8 cellular contexts compared by ENCODE assay signal in the genomic region with DNA sequence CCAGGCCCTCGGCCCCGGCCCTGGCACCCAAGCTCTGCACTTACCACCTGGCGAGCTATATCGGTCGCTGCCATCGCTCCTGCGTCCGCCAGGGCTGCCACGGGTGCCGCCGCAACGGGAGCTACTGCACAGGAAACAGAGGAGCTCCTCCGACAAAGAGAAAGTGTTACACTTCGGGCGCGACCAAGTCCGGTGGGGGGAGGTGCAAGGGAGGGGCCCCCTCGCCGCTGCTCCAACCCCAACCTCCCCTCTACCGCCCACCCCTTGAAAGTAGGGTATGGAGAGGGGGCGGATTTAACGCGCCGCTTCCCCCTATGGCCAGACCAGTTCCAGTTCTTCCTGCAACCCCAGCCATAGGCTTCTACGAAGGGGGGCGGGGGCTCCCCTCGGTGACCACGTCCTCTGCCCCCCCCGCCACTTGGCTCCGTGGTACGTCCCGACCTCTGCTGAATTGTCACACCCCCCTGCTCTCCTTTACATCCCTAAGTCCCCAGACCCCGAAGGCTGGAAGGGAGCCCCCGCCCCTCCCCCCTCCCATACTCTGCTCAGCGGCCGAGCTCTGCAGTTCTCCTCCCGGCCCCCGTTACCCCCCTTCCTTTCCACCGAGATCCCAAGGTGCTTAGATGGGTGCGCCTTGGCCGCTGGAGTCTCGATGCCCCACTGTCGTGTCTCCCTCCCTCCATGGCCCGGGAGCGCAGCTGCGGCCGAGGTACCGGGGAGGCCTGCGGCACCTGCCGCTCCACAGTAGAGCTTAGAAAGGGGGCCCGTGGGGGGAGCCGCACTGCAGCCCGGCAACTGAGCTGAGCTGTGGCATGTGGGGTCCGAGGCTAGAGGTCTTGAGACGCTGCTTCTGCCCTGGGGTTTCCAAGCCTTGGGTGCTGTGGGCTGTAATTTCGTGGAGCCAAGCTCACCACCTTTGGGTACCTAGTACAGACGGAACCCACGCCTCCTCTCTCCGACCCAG. TPM values are rescaled to one million over a fixed set of nuclear protein-coding genes. Genes with fewer than 3 reads are reported as not detected.
DNase-seq lines count a peak whose midpoint lies in the region; ATAC-seq and TF ChIP-seq lines count a peak whose summit lies in the region.

A gene (minus strand): TSS at position 137 of the 964 bp plus-strand sequence. CDS start 63 bp downstream, at position 74.

- 30 to 42% (median 37%) methylated on average over 52 to 59 of the region's 59 CpGs for WGBS in ovary, 3 donors

- H3K4me3 ChIP-seq in SK-N-MC (peak within 1 kb of the TSS; percentile 84), ovary (peak within 1 kb of the TSS; percentile 57), tibial artery (peak within 1 kb of the TSS; percentile 70 to 82)

- no peak for TF ChIP-seq EP300 in ovary (IDR thresholded peaks at IDR 0.05)

- intact Hi-C loops in ovary (cut with DNase I), result no loop called here
- intact Hi-C loops in tibial artery (cut with DNase I; ENCODE audit: low total_unique reads), result no loop called here

- TF ChIP-seq CTCF in glutamatergic neuron (IDR thresholded peaks at IDR 0.05; ENCODE audit: partially characterized antibody, unreplicated experiment) (no peak), ovary (IDR thresholded peaks at IDR 0.05) (no peak), tibial artery (IDR thresholded peaks at IDR 0.05) (no peak)

- peaks cover 9% of the 10 kb centered on the region for H3K4me1 Mint-ChIP-seq in glutamatergic neuron (ENCODE audit: low read depth, unreplicated experiment)

- peak within 1 kb of the TSS; percentile 51 for H3K9ac ChIP-seq in SK-N-MC (ENCODE audit: insufficient read length)

- H3K4me3 Mint-ChIP-seq in glutamatergic neuron (ENCODE audit: unreplicated experiment), result peak within 1 kb of the TSS; percentile 97

- no peaks in the 10 kb centered on the region for H3K4me1 ChIP-seq in ovary (ENCODE audit: insufficient read depth)
- H3K4me1 ChIP-seq in tibial artery, result peaks cover 0 to 5% (median 0%) of the 10 kb centered on the region in 4 donors

- no peaks in the 10 kb centered on the region for H3K36me3 Mint-ChIP-seq in glutamatergic neuron (ENCODE audit: unreplicated experiment)

- peaks cover 6% of the 10 kb centered on the region for H3K9me3 Mint-ChIP-seq in glutamatergic neuron (ENCODE audit: unreplicated experiment)

- ATAC-seq in GM21717 (IDR thresholded peaks at IDR 0.05; ENCODE audit: unreplicated experiment), result peak; percentile 65

- peak within 1 kb of the TSS; percentile 97 for H3K27ac Mint-ChIP-seq in glutamatergic neuron (ENCODE audit: unreplicated experiment)

- H3K27me3 ChIP-seq in ovary (no peaks in the 10 kb centered on the region), tibial artery (no peaks in the 10 kb centered on the region)

- H3K9me3 ChIP-seq in SK-N-MC (ENCODE audit: low read depth, low read length) (no peaks in the 10 kb centered on the region), ovary (no peaks in the 10 kb centered on the region), tibial artery (no peaks in the 10 kb centered on the region)

- no peak for TF ChIP-seq POLR2A in ovary (IDR thresholded peaks at IDR 0.05)

- H3K36me3 ChIP-seq in SK-N-MC (ENCODE audit: insufficient read depth, low read length), result no peaks in the 10 kb centered on the region
- no peaks in the 10 kb centered on the region for H3K36me3 ChIP-seq in ovary
- no peaks in the 10 kb centered on the region for H3K36me3 ChIP-seq in tibial artery

- H3K27me3 Mint-ChIP-seq in glutamatergic neuron (ENCODE audit: unreplicated experiment), result peaks cover 5% of the 10 kb centered on the region

- DNase-seq in EH (ENCODE audit: low read depth) (peak; percentile 77), KG1 (lab: John Stamatoyannopoulos, UW) (peak; percentile 59), SK-N-MC (ENCODE audit: low read depth, low spot score) (no peak), glutamatergic neuron (peak; percentile 87), ovary (peak; percentile 45 to 69 (median 61)), tibial artery (peak; percentile 47 to 76)
- DNase-seq in activated naive CD4-positive, alpha-beta T cell treated with Interleukin-2 at 50 U/mL for 16 hours, result peak; percentile 83

- no peak within 1 kb of the TSS for H3K27ac ChIP-seq in SK-N-MC
- peak within 1 kb of the TSS in 1 of 2 donors; percentile 30 for H3K27ac ChIP-seq in ovary
- H3K27ac ChIP-seq in tibial artery, result peak within 1 kb of the TSS; percentile 63 to 70

RNA-seq across cellular contexts. Expression of the gene that starts here (rescaled TPM):
- total RNA-seq in glutamatergic neuron (ENCODE audit: unreplicated experiment), result 243 TPM
- 10 to 100 TPM in 5 of 7 donors, 1 to 10 TPM in 2; 4.6 to 19.3 (median 13.5) TPM for total RNA-seq in ovary
- polyA plus RNA-seq in ovary, result 10 to 100 TPM in 1 of 2 donors, 1 to 10 TPM in 1; 6.6 to 37.9 TPM

Comparison
In these comparisons a context has a peak if more than half of its experiments do, and no peak if none do; other contexts are left out.
1. RNA of the gene that starts here (total RNA-seq): 243 TPM in glutamatergic neuron (single experiment); 4.6 to 19.3 TPM in ovary; every median in the first group is over 10 times any median in the second.
2. Peak in every context shown above with its lines, with median percentiles within 50 percentile points of each other: H3K4me3 ChIP-seq.